In the genomic region with DNA sequence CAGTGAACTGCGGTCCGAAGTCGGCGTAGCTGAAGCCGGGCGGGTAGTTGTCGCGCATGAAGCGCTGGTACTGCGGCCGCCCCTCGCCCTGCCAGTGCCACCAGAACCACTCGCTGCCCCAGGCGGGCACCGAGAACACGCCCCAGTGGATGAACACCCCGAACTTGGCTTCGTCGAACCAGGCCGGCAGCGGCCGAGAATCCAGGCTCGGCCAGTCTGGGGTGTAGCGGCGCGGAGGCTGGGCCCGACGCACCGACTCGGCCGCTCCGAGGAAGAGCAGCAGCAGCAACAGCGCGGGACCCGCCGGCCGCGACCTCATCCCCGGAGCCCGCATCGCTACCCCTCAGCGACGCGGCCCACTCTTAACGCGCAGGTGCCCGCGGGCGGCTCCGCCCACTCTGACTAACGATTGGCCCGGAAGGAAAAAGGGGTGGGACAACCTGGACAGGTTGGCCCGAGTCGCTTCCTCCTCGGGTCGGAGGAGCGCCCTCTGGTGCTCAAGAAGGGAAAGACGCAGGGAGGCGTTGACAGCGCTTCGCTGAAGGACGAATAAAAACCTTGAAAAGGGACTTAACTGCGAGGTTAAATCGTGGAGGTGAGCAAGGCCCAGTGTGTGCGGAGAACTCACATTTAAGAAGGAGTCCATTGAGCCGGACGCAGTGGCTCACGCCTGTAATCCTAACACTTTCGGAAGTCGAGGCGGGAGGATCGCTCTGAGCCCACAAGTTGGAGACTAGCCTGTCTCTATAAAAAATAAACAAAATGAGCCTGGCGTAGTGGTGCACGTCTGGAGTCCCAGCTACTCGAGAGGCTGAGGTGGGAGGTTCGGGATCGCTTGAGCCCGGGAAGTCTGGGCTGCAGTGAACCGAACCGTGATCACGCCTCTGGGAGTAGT, we compare ENCODE assay signal across 1 cellular context.
TF ChIP-seq lines count a peak whose summit lies in the region.

A gene (minus strand): TSS at position 338 of the 895 bp plus-strand sequence. CDS start 4 bp downstream, at position 334.

TF ChIP-seq in HepG2, 621 proteins besides CTCF, POLR2A, EP300 and RAD21 (continued from another document):
- TF ChIP-seq, protein P1, sequence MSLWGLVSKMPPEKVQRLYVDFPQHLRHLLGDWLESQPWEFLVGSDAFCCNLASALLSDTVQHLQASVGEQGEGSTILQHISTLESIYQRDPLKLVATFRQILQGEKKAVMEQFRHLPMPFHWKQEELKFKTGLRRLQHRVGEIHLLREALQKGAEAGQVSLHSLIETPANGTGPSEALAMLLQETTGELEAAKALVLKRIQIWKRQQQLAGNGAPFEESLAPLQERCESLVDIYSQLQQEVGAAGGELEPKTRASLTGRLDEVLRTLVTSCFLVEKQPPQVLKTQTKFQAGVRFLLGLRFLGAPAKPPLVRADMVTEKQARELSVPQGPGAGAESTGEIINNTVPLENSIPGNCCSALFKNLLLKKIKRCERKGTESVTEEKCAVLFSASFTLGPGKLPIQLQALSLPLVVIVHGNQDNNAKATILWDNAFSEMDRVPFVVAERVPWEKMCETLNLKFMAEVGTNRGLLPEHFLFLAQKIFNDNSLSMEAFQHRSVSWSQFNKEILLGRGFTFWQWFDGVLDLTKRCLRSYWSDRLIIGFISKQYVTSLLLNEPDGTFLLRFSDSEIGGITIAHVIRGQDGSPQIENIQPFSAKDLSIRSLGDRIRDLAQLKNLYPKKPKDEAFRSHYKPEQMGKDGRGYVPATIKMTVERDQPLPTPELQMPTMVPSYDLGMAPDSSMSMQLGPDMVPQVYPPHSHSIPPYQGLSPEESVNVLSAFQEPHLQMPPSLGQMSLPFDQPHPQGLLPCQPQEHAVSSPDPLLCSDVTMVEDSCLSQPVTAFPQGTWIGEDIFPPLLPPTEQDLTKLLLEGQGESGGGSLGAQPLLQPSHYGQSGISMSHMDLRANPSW (CRISPR knock-in tag; IDR thresholded peaks at IDR 0.05; ENCODE audit: borderline replicate concordance): peak; percentile 68; the same call in 1 of the 2 replicates
- TF ChIP-seq ZNF615 (CRISPR knock-in tag; IDR thresholded peaks at IDR 0.05; ENCODE audit: borderline replicate concordance) (no peak), ZNF761 (CRISPR knock-in tag; conservative IDR thresholded peaks at IDR 0.05) (0 out of 2 replicates have a peak, but pooled peaks have one; percentile 15), ZNF256 (CRISPR knock-in tag; conservative IDR thresholded peaks at IDR 0.05) (peak; percentile 66)
- TF ChIP-seq, protein P2, sequence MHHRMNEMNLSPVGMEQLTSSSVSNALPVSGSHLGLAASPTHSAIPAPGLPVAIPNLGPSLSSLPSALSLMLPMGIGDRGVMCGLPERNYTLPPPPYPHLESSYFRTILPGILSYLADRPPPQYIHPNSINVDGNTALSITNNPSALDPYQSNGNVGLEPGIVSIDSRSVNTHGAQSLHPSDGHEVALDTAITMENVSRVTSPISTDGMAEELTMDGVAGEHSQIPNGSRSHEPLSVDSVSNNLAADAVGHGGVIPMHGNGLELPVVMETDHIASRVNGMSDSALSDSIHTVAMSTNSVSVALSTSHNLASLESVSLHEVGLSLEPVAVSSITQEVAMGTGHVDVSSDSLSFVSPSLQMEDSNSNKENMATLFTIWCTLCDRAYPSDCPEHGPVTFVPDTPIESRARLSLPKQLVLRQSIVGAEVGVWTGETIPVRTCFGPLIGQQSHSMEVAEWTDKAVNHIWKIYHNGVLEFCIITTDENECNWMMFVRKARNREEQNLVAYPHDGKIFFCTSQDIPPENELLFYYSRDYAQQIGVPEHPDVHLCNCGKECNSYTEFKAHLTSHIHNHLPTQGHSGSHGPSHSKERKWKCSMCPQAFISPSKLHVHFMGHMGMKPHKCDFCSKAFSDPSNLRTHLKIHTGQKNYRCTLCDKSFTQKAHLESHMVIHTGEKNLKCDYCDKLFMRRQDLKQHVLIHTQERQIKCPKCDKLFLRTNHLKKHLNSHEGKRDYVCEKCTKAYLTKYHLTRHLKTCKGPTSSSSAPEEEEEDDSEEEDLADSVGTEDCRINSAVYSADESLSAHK (CRISPR knock-in tag; IDR thresholded peaks at IDR 0.05; ENCODE audit: borderline replicate concordance): no peak
- TF ChIP-seq, protein P3, sequence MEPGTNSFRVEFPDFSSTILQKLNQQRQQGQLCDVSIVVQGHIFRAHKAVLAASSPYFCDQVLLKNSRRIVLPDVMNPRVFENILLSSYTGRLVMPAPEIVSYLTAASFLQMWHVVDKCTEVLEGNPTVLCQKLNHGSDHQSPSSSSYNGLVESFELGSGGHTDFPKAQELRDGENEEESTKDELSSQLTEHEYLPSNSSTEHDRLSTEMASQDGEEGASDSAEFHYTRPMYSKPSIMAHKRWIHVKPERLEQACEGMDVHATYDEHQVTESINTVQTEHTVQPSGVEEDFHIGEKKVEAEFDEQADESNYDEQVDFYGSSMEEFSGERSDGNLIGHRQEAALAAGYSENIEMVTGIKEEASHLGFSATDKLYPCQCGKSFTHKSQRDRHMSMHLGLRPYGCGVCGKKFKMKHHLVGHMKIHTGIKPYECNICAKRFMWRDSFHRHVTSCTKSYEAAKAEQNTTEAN (CRISPR knock-in tag; conservative IDR thresholded peaks at IDR 0.05): no peak; the same call in 1 of the 2 replicates
- TF ChIP-seq, protein P4, sequence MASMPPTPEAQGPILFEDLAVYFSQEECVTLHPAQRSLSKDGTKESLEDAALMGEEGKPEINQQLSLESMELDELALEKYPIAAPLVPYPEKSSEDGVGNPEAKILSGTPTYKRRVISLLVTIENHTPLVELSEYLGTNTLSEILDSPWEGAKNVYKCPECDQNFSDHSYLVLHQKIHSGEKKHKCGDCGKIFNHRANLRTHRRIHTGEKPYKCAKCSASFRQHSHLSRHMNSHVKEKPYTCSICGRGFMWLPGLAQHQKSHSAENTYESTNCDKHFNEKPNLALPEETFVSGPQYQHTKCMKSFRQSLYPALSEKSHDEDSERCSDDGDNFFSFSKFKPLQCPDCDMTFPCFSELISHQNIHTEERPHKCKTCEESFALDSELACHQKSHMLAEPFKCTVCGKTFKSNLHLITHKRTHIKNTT (CRISPR knock-in tag; IDR thresholded peaks at IDR 0.05): no peak
